Comparison of ENCODE assay signal across 18 cellular contexts in genomic region chrX:41391606-41392005, GRCh38. TPM values are rescaled to one million over a fixed set of nuclear protein-coding genes. Genes with fewer than 3 reads are reported as not detected.
"Had no signal": no experiment of that assay in that cellular context is flagged by ENCODE, and none has a peak within 500 bp of the region (broad histone marks: within the 10 kb centered on the region; RNA-seq: fewer than 3 reads in every experiment).

No MANE protein-coding gene starts in this region.

- H3K4me3 ChIP-seq: sigmoid colon, suprapubic skin had no signal

- H3K4me1 ChIP-seq: sigmoid colon, suprapubic skin had no signal

- FAIRE-seq: endothelial cell of umbilical vein, urothelium cell line had no signal

- DNase-seq: activated CD4-positive, alpha-beta memory T cell treated with anti-CD3 and anti-CD28 coated beads, Interleukin-2, amount 10 ng/mL, durations not matched to agents 7 days and 5 days; activated CD4-positive, alpha-beta T cell treated with anti-CD3 and anti-CD28 coated beads for 1 hour; activated gamma-delta T cell treated with Interleukin-2 at 50 U/mL for 16 hours; activated naive CD8-positive, alpha-beta T cell treated with anti-CD3 and anti-CD28 coated beads, Interleukin-2, amount 10 ng/mL, durations not matched to agents 7 days and 5 days; activated T-cell treated with anti-CD3 and anti-CD28 coated beads, Interleukin-2, amount 50 U/mL, for 48 hours; effector CD4-positive, alpha-beta T cell; hypothalamus; sigmoid colon; stimulated activated CD4-positive, alpha-beta T cell treated with anti-CD3 and anti-CD28 coated beads, Interleukin-12 subunit alpha, Interleukin-12 subunit beta, amount 100 ng/mL, for 4 hours; stimulated activated naive CD4-positive, alpha-beta T cell had no signal

- H3K36me3 ChIP-seq: sigmoid colon, suprapubic skin had no signal

- H3K27ac ChIP-seq: sigmoid colon, suprapubic skin had no signal

- H3K9me3 ChIP-seq: sigmoid colon, suprapubic skin had no signal

- H3K27me3 ChIP-seq: sigmoid colon, suprapubic skin had no signal

RNA-seq across cellular contexts. Expression of gene NYX, which starts 55.5 kb away (rescaled TPM):
- total RNA-seq: activated CD4-positive, alpha-beta memory T cell treated with anti-CD3 and anti-CD28 coated beads, Interleukin-2, amount 10 ng/mL, durations not matched to agents 7 days and 5 days; activated naive CD8-positive, alpha-beta T cell treated with anti-CD3 and anti-CD28 coated beads, Interleukin-2, amount 10 ng/mL, durations not matched to agents 7 days and 5 days; aorta; endothelial cell of umbilical vein; lung microvascular endothelial cell; osteoblast; pulmonary artery endothelial cell; sigmoid colon; suprapubic skin; T-helper 2 cell treated with Interferon-gamma antibody and Interleukin-4, amounts not matched to agents 100 ng/mL and 5 ng/mL, for 36 hours had no signal
- polyA plus RNA-seq: aorta, endothelial cell of umbilical vein had no signal
